2 cellular contexts compared by ENCODE assay signal in the genomic region with DNA sequence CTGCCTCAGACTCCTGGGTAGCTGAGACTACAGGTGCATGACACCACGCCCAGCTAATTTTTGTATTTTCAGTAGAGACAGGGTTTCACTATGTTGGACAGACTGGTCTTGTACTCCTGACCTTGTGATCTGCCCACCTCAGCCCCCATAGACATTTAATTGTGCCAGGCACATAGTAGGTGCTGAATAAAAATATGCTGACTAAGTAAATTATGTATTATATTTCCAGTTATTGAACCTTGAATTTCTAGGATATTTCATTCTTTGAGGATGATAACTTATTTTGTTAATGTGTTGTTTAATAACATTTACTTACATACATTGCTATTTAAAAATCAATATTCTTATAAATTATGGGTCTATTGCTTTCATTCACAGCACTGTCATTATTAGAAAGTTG.
TF ChIP-seq lines count a peak whose summit lies in the region.

No MANE protein-coding gene starts in this region.

TF ChIP-seq in HepG2, 621 proteins besides CTCF, POLR2A, EP300 and RAD21 (continued from another document):
- TF ChIP-seq MAFF (IDR thresholded peaks at IDR 0.05; ENCODE audit: low read depth, low read length) (peak; percentile 98), FOSL1 (CRISPR knock-in tag; IDR thresholded peaks at IDR 0.05; ENCODE audit: borderline replicate concordance) (no peak), ZNF350 (CRISPR knock-in tag; IDR thresholded peaks at IDR 0.05; ENCODE audit: borderline replicate concordance, low read depth) (no peak), FOXC1 (CRISPR knock-in tag; IDR thresholded peaks at IDR 0.05; ENCODE audit: borderline replicate concordance) (no peak), MEIS1 (CRISPR knock-in tag; IDR thresholded peaks at IDR 0.05; ENCODE audit: borderline replicate concordance) (no peak), ZNF713 (CRISPR knock-in tag; IDR thresholded peaks at IDR 0.05) (no peak), MIER3 (CRISPR knock-in tag; IDR thresholded peaks at IDR 0.05; ENCODE audit: borderline replicate concordance) (no peak), CBX2 (IDR thresholded peaks at IDR 0.05; ENCODE audit: low read depth, low read length) (no peak), CBX2 (CRISPR knock-in tag; IDR thresholded peaks at IDR 0.05; ENCODE audit: low read depth) (no peak)

TF ChIP-seq in K562, 482 proteins besides CTCF, POLR2A, EP300 and RAD21 (continued from another document and continues in another):
- TF ChIP-seq, protein P1, sequence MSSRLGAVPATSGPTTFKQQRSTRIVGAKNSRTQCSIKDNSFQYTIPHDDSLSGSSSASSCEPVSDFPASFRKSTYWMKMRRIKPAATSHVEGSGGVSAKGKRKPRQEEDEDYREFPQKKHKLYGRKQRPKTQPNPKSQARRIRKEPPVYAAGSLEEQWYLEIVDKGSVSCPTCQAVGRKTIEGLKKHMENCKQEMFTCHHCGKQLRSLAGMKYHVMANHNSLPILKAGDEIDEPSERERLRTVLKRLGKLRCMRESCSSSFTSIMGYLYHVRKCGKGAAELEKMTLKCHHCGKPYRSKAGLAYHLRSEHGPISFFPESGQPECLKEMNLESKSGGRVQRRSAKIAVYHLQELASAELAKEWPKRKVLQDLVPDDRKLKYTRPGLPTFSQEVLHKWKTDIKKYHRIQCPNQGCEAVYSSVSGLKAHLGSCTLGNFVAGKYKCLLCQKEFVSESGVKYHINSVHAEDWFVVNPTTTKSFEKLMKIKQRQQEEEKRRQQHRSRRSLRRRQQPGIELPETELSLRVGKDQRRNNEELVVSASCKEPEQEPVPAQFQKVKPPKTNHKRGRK (tag; IDR thresholded peaks at IDR 0.05): no peak
- TF ChIP-seq ARHGAP35 (IDR thresholded peaks at IDR 0.05; ENCODE audit: partially characterized antibody) (no peak), ZNF766 (CRISPR knock-in tag; conservative IDR thresholded peaks at IDR 0.05) (no peak), STAT5A (IDR thresholded peaks at IDR 0.05; ENCODE audit: borderline replicate concordance, low read length) (no peak), ZNF583 (CRISPR knock-in tag; IDR thresholded peaks at IDR 0.05) (no peak), MAFG (tag; conservative IDR thresholded peaks at IDR 0.05) (peak; percentile 62), RAD51 (IDR thresholded peaks at IDR 0.05; ENCODE audit: borderline replicate concordance, low read depth) (no peak), E2F3 (CRISPR knock-in tag; IDR thresholded peaks at IDR 0.05) (no peak), NCOA4 (IDR thresholded peaks at IDR 0.05; ENCODE audit: partially characterized antibody) (no peak), BDP1 (IDR thresholded peaks at IDR 0.05; ENCODE audit: insufficient read depth, insufficient read length) (no peak), SMARCB1 (IDR thresholded peaks at IDR 0.05; ENCODE audit: insufficient read length, low read depth) (no peak), CBX3 (IDR thresholded peaks at IDR 0.05; ENCODE audit: borderline replicate concordance in 1 of 2, low read length in 2 of 2) (no peak), MYC (IDR thresholded peaks at IDR 0.05; ENCODE audit: low read depth, low read length) (no peak), MYC (CRISPR knock-in tag; IDR thresholded peaks at IDR 0.05; ENCODE audit: borderline replicate concordance, low read depth) (no peak), ADNP (tag; IDR thresholded peaks at IDR 0.05) (no peak), MYBL2 (IDR thresholded peaks at IDR 0.05; ENCODE audit: low read depth) (no peak), MYBL2 (CRISPR knock-in tag; IDR thresholded peaks at IDR 0.05; ENCODE audit: borderline replicate concordance) (no peak), FOXK1 (CRISPR knock-in tag; IDR thresholded peaks at IDR 0.05; ENCODE audit: borderline replicate concordance) (no peak), ELF1 (tag; IDR thresholded peaks at IDR 0.05) (no peak), TAF7 (tag; IDR thresholded peaks at IDR 0.05) (no peak), ARID1B (IDR thresholded peaks at IDR 0.05) (no peak), HMG20A (CRISPR knock-in tag; conservative IDR thresholded peaks at IDR 0.05) (no peak), MAFK (IDR thresholded peaks at IDR 0.05; ENCODE audit: low read length) (peak; percentile 90)
- TF ChIP-seq, protein P2, sequence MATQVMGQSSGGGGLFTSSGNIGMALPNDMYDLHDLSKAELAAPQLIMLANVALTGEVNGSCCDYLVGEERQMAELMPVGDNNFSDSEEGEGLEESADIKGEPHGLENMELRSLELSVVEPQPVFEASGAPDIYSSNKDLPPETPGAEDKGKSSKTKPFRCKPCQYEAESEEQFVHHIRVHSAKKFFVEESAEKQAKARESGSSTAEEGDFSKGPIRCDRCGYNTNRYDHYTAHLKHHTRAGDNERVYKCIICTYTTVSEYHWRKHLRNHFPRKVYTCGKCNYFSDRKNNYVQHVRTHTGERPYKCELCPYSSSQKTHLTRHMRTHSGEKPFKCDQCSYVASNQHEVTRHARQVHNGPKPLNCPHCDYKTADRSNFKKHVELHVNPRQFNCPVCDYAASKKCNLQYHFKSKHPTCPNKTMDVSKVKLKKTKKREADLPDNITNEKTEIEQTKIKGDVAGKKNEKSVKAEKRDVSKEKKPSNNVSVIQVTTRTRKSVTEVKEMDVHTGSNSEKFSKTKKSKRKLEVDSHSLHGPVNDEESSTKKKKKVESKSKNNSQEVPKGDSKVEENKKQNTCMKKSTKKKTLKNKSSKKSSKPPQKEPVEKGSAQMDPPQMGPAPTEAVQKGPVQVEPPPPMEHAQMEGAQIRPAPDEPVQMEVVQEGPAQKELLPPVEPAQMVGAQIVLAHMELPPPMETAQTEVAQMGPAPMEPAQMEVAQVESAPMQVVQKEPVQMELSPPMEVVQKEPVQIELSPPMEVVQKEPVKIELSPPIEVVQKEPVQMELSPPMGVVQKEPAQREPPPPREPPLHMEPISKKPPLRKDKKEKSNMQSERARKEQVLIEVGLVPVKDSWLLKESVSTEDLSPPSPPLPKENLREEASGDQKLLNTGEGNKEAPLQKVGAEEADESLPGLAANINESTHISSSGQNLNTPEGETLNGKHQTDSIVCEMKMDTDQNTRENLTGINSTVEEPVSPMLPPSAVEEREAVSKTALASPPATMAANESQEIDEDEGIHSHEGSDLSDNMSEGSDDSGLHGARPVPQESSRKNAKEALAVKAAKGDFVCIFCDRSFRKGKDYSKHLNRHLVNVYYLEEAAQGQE (CRISPR knock-in tag; IDR thresholded peaks at IDR 0.05; ENCODE audit: low read depth): no peak
- TF ChIP-seq, protein P3, sequence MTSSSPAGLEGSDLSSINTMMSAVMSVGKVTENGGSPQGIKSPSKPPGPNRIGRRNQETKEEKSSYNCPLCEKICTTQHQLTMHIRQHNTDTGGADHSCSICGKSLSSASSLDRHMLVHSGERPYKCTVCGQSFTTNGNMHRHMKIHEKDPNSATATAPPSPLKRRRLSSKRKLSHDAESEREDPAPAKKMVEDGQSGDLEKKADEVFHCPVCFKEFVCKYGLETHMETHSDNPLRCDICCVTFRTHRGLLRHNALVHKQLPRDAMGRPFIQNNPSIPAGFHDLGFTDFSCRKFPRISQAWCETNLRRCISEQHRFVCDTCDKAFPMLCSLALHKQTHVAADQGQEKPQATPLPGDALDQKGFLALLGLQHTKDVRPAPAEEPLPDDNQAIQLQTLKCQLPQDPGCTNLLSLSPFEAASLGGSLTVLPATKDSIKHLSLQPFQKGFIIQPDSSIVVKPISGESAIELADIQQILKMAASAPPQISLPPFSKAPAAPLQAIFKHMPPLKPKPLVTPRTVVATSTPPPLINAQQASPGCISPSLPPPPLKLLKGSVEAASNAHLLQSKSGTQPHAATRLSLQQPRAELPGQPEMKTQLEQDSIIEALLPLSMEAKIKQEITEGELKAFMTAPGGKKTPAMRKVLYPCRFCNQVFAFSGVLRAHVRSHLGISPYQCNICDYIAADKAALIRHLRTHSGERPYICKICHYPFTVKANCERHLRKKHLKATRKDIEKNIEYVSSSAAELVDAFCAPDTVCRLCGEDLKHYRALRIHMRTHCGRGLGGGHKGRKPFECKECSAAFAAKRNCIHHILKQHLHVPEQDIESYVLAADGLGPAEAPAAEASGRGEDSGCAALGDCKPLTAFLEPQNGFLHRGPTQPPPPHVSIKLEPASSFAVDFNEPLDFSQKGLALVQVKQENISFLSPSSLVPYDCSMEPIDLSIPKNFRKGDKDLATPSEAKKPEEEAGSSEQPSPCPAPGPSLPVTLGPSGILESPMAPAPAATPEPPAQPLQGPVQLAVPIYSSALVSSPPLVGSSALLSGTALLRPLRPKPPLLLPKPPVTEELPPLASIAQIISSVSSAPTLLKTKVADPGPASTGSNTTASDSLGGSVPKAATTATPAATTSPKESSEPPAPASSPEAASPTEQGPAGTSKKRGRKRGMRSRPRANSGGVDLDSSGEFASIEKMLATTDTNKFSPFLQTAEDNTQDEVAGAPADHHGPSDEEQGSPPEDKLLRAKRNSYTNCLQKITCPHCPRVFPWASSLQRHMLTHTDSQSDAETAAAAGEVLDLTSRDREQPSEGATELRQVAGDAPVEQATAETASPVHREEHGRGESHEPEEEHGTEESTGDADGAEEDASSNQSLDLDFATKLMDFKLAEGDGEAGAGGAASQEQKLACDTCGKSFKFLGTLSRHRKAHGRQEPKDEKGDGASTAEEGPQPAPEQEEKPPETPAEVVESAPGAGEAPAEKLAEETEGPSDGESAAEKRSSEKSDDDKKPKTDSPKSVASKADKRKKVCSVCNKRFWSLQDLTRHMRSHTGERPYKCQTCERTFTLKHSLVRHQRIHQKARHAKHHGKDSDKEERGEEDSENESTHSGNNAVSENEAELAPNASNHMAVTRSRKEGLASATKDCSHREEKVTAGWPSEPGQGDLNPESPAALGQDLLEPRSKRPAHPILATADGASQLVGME (CRISPR knock-in tag; IDR thresholded peaks at IDR 0.05): no peak
- TF ChIP-seq, protein P4, sequence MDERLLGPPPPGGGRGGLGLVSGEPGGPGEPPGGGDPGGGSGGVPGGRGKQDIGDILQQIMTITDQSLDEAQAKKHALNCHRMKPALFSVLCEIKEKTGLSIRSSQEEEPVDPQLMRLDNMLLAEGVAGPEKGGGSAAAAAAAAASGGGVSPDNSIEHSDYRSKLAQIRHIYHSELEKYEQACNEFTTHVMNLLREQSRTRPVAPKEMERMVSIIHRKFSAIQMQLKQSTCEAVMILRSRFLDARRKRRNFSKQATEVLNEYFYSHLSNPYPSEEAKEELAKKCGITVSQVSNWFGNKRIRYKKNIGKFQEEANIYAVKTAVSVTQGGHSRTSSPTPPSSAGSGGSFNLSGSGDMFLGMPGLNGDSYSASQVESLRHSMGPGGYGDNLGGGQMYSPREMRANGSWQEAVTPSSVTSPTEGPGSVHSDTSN (CRISPR knock-in tag; IDR thresholded peaks at IDR 0.05; ENCODE audit: low read depth): no peak
- TF ChIP-seq, protein P4 (tag; conservative IDR thresholded peaks at IDR 0.05; ENCODE audit: low read depth): no peak
- TF ChIP-seq, protein P5, sequence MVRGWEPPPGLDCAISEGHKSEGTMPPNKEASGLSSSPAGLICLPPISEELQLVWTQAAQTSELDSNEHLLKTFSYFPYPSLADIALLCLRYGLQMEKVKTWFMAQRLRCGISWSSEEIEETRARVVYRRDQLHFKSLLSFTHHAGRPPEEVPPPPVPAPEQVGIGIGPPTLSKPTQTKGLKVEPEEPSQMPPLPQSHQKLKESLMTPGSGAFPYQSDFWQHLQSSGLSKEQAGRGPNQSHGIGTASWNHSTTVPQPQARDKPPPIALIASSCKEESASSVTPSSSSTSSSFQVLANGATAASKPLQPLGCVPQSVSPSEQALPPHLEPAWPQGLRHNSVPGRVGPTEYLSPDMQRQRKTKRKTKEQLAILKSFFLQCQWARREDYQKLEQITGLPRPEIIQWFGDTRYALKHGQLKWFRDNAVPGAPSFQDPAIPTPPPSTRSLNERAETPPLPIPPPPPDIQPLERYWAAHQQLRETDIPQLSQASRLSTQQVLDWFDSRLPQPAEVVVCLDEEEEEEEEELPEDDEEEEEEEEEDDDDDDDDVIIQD (CRISPR knock-in tag; IDR thresholded peaks at IDR 0.05): no peak
- TF ChIP-seq, protein P6, sequence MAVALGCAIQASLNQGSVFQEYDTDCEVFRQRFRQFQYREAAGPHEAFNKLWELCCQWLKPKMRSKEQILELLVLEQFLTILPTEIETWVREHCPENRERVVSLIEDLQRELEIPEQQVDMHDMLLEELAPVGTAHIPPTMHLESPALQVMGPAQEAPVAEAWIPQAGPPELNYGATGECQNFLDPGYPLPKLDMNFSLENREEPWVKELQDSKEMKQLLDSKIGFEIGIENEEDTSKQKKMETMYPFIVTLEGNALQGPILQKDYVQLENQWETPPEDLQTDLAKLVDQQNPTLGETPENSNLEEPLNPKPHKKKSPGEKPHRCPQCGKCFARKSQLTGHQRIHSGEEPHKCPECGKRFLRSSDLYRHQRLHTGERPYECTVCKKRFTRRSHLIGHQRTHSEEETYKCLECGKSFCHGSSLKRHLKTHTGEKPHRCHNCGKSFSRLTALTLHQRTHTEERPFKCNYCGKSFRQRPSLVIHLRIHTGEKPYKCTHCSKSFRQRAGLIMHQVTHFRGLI (CRISPR knock-in tag; IDR thresholded peaks at IDR 0.05): no peak
- TF ChIP-seq, protein P7, sequence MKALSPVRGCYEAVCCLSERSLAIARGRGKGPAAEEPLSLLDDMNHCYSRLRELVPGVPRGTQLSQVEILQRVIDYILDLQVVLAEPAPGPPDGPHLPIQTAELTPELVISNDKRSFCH (CRISPR knock-in tag; IDR thresholded peaks at IDR 0.05): no peak
- TF ChIP-seq, protein P7 (tag; IDR thresholded peaks at IDR 0.05): no peak
- TF ChIP-seq, protein P8, sequence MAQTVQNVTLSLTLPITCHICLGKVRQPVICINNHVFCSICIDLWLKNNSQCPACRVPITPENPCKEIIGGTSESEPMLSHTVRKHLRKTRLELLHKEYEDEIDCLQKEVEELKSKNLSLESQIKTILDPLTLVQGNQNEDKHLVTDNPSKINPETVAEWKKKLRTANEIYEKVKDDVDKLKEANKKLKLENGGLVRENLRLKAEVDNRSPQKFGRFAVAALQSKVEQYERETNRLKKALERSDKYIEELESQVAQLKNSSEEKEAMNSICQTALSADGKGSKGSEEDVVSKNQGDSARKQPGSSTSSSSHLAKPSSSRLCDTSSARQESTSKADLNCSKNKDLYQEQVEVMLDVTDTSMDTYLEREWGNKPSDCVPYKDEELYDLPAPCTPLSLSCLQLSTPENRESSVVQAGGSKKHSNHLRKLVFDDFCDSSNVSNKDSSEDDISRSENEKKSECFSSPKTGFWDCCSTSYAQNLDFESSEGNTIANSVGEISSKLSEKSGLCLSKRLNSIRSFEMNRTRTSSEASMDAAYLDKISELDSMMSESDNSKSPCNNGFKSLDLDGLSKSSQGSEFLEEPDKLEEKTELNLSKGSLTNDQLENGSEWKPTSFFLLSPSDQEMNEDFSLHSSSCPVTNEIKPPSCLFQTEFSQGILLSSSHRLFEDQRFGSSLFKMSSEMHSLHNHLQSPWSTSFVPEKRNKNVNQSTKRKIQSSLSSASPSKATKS (CRISPR knock-in tag; IDR thresholded peaks at IDR 0.05): no peak
- TF ChIP-seq, protein P9, sequence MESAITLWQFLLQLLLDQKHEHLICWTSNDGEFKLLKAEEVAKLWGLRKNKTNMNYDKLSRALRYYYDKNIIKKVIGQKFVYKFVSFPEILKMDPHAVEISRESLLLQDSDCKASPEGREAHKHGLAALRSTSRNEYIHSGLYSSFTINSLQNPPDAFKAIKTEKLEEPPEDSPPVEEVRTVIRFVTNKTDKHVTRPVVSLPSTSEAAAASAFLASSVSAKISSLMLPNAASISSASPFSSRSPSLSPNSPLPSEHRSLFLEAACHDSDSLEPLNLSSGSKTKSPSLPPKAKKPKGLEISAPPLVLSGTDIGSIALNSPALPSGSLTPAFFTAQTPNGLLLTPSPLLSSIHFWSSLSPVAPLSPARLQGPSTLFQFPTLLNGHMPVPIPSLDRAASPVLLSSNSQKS (CRISPR knock-in tag; IDR thresholded peaks at IDR 0.05): no peak
